In genomic region chr1:162003061-162003824, GRCh38 we compare ENCODE assay signal across 9 cellular contexts. TPM values are rescaled to one million over a fixed set of nuclear protein-coding genes. Genes with fewer than 3 reads are reported as not detected.
DNase-seq lines count a peak whose midpoint lies in the region; ATAC-seq and TF ChIP-seq lines count a peak whose summit lies in the region.
"Had no signal": no experiment of that assay in that cellular context is flagged by ENCODE, and none has a peak within 500 bp of the region (broad histone marks: within the 10 kb centered on the region; RNA-seq: fewer than 3 reads in every experiment).

No MANE protein-coding gene starts in this region.

- CTCF ChIA-PET in activated CD4-positive, alpha-beta T cell treated with anti-CD3 and anti-CD28 coated beads for 36 hours (lab: Charles Lee): interaction anchor here (0.7 to 1.1 kb wide), 2 partner anchors 18 to 41 kb away, joined by 3 read pairs; no protein-coding TSS in a partner anchor

- peaks cover 16 to 24% of the 10 kb centered on the region in 2 donors for H3K27me3 Mint-ChIP-seq in natural killer cell treated with Interleukin-12 subunit alpha and Interleukin-12 subunit beta and Interleukin-15 and Interleukin-18, amount 100 ng/mL, for 72 hours
- no peaks in the 10 kb centered on the region for H3K27me3 Mint-ChIP-seq in activated CD4-positive, alpha-beta T cell treated with anti-CD3 and anti-CD28 coated beads for 36 hours

- H3K36me3 ChIP-seq in rectal smooth muscle tissue (ENCODE audit: control insufficient read depth, insufficient read depth, low read length): peaks cover 5% of the 10 kb centered on the region

- peak; percentile 99 for DNase-seq in EL
- DNase-seq in RPMI8226: peak; percentile 83
- peak; percentile 93 for DNase-seq in fibroblast of the aortic adventitia (ENCODE audit: low read depth)
- DNase-seq in natural killer cell treated with Interleukin-12 subunit alpha and Interleukin-12 subunit beta and Interleukin-15 and Interleukin-18, amount 100 ng/mL, for 72 hours (ENCODE audit: low spot score): no peak
- no peak for DNase-seq in NCI-H146 treated with DMSO at 0.1 percent for 48 hours (lab: John Stamatoyannopoulos, UW; ENCODE audit: unreplicated experiment)
- no peak for DNase-seq in activated CD4-positive, alpha-beta T cell treated with anti-CD3 and anti-CD28 coated beads for 36 hours
- DNase-seq: activated T-cell treated with anti-CD3 and anti-CD28 coated beads, Interleukin-2, amount 50 U/mL, for 4 hours had no signal

- intact Hi-C loops in activated CD4-positive, alpha-beta T cell treated with anti-CD3 and anti-CD28 coated beads for 36 hours (cut with DNase I, micrococcal nuclease): no loop called here

- H3K4me3 ChIP-seq in fibroblast of the aortic adventitia (ENCODE audit: low read depth, low read length): peak overlapping the region; percentile 31
- peak overlapping the region; percentile 14 for H3K4me3 ChIP-seq in rectal smooth muscle tissue (ENCODE audit: low read length)

- H3K27ac ChIP-seq in rectal smooth muscle tissue (ENCODE audit: low read depth, low read length): peak overlapping the region; percentile 22

- POLR2A ChIA-PET in activated CD4-positive, alpha-beta T cell treated with anti-CD3 and anti-CD28 coated beads for 36 hours (lab: Charles Lee): no interaction called here

- no peak overlapping the region for H3K9ac ChIP-seq in rectal smooth muscle tissue (ENCODE audit: low read length)

- no peak for ATAC-seq in GM18858 (IDR thresholded peaks at IDR 0.05; ENCODE audit: unreplicated experiment)
- ATAC-seq in natural killer cell treated with Interleukin-12 subunit alpha and Interleukin-12 subunit beta and Interleukin-15 and Interleukin-18, amount 100 ng/mL, for 72 hours: no peak
- no peak for ATAC-seq in activated CD4-positive, alpha-beta T cell treated with anti-CD3 and anti-CD28 coated beads for 36 hours
- ATAC-seq: activated T-cell treated with anti-CD3 and anti-CD28 coated beads, Interleukin-2, amount 50 U/mL, for 4 hours had no signal

- H3K4me3 Mint-ChIP-seq in natural killer cell treated with Interleukin-12 subunit alpha and Interleukin-12 subunit beta and Interleukin-15 and Interleukin-18, amount 100 ng/mL, for 72 hours: no peak overlapping the region
- no peak overlapping the region for H3K4me3 Mint-ChIP-seq in activated CD4-positive, alpha-beta T cell treated with anti-CD3 and anti-CD28 coated beads for 36 hours
- H3K4me3 Mint-ChIP-seq: activated T-cell treated with anti-CD3 and anti-CD28 coated beads, Interleukin-2, amount 50 U/mL, for 4 hours had no signal

- no peaks in the 10 kb centered on the region for H3K36me3 Mint-ChIP-seq in natural killer cell treated with Interleukin-12 subunit alpha and Interleukin-12 subunit beta and Interleukin-15 and Interleukin-18, amount 100 ng/mL, for 72 hours
- no peaks in the 10 kb centered on the region for H3K36me3 Mint-ChIP-seq in activated CD4-positive, alpha-beta T cell treated with anti-CD3 and anti-CD28 coated beads for 36 hours (ENCODE audit: low read depth)

- no peaks in the 10 kb centered on the region for H3K4me1 ChIP-seq in rectal smooth muscle tissue (ENCODE audit: control insufficient read depth, insufficient read depth, low read length)

- no peak overlapping the region for H3K27ac Mint-ChIP-seq in natural killer cell treated with Interleukin-12 subunit alpha and Interleukin-12 subunit beta and Interleukin-15 and Interleukin-18, amount 100 ng/mL, for 72 hours
- no peak overlapping the region for H3K27ac Mint-ChIP-seq in activated CD4-positive, alpha-beta T cell treated with anti-CD3 and anti-CD28 coated beads for 36 hours

- H3K9me3 Mint-ChIP-seq in natural killer cell treated with Interleukin-12 subunit alpha and Interleukin-12 subunit beta and Interleukin-15 and Interleukin-18, amount 100 ng/mL, for 72 hours: no peaks in the 10 kb centered on the region
- no peaks in the 10 kb centered on the region for H3K9me3 Mint-ChIP-seq in activated CD4-positive, alpha-beta T cell treated with anti-CD3 and anti-CD28 coated beads for 36 hours (ENCODE audit: low read depth)
- H3K9me3 Mint-ChIP-seq: activated T-cell treated with anti-CD3 and anti-CD28 coated beads, Interleukin-2, amount 50 U/mL, for 4 hours had no signal

- peak; percentile 6 for TF ChIP-seq CTCF in fibroblast of the aortic adventitia (IDR thresholded peaks at IDR 0.05; ENCODE audit: insufficient read depth, low read length)

- no peaks in the 10 kb centered on the region for H3K27me3 ChIP-seq in rectal smooth muscle tissue (ENCODE audit: control insufficient read depth, insufficient read depth, low read length)

- H3K4me1 Mint-ChIP-seq in natural killer cell treated with Interleukin-12 subunit alpha and Interleukin-12 subunit beta and Interleukin-15 and Interleukin-18, amount 100 ng/mL, for 72 hours (ENCODE audit: low read depth in 2 of 2): no peaks in the 10 kb centered on the region
- H3K4me1 Mint-ChIP-seq in activated CD4-positive, alpha-beta T cell treated with anti-CD3 and anti-CD28 coated beads for 36 hours: peaks cover 8% of the 10 kb centered on the region

RNA-seq across cellular contexts. Expression of gene OLFML2B, which starts 20.4 kb away (rescaled TPM):
- 12.0 and 14.5 TPM in 2 replicates for total RNA-seq in fibroblast of the aortic adventitia (ENCODE audit: low replicate concordance)
- not detected for total RNA-seq in natural killer cell treated with Interleukin-12 subunit alpha and Interleukin-12 subunit beta and Interleukin-15 and Interleukin-18, amount 100 ng/mL, for 72 hours
- under 1 TPM; 0.14 to 0.28 TPM for total RNA-seq in activated CD4-positive, alpha-beta T cell treated with anti-CD3 and anti-CD28 coated beads for 36 hours

Comparison
In these comparisons a context has a peak if more than half of its experiments do, and no peak if none do; other contexts are left out.
1. DNase-seq: peak in EL (single experiment), RPMI8226 (single experiment) and fibroblast of the aortic adventitia (single experiment); none in natural killer cell treated with Interleukin-12 subunit alpha and Interleukin-12 subunit beta and Interleukin-15 and Interleukin-18, amount 100 ng/mL, for 72 hours (single experiment), NCI-H146 treated with DMSO at 0.1 percent for 48 hours (single experiment) and activated CD4-positive, alpha-beta T cell treated with anti-CD3 and anti-CD28 coated beads for 36 hours (single experiment).
2. RNA of gene OLFML2B, which starts 20.4 kb away (total RNA-seq): 12.0 to 14.5 TPM in fibroblast of the aortic adventitia; 0.14 to 0.28 TPM in activated CD4-positive, alpha-beta T cell treated with anti-CD3 and anti-CD28 coated beads for 36 hours and not detected in natural killer cell treated with Interleukin-12 subunit alpha and Interleukin-12 subunit beta and Interleukin-15 and Interleukin-18, amount 100 ng/mL, for 72 hours; every median in the first group is over 10 times any median in the second.